Comparison of ENCODE assay signal across 1 cellular context in genomic region chr15:45118131-45118588, GRCh38.
TF ChIP-seq lines count a peak whose summit lies in the region.

No MANE protein-coding gene starts in this region.

TF ChIP-seq in GM12878, 131 proteins besides CTCF, POLR2A, EP300 and RAD21:
- TF ChIP-seq CREM (IDR thresholded peaks at IDR 0.05; ENCODE audit: low read depth): peak; percentile 55; the same call in 1 of the 2 replicates
- peak; percentile 34; the same call in 1 of the 2 replicates for TF ChIP-seq LARP7 (IDR thresholded peaks at IDR 0.05)
- peak; percentile 20; the same call in 1 of the 2 replicates for TF ChIP-seq RB1 (IDR thresholded peaks at IDR 0.05; ENCODE audit: borderline replicate concordance)
- no peak for TF ChIP-seq HDGF (IDR thresholded peaks at IDR 0.05)
- TF ChIP-seq BHLHE40 (IDR thresholded peaks at IDR 0.05; ENCODE audit: borderline replicate concordance in 1 of 2, low read depth in 2 of 2, low read length in 1 of 2): peak; percentile 17 to 28; a peak in 1 of 4 replicates
- TF ChIP-seq, protein P1, sequence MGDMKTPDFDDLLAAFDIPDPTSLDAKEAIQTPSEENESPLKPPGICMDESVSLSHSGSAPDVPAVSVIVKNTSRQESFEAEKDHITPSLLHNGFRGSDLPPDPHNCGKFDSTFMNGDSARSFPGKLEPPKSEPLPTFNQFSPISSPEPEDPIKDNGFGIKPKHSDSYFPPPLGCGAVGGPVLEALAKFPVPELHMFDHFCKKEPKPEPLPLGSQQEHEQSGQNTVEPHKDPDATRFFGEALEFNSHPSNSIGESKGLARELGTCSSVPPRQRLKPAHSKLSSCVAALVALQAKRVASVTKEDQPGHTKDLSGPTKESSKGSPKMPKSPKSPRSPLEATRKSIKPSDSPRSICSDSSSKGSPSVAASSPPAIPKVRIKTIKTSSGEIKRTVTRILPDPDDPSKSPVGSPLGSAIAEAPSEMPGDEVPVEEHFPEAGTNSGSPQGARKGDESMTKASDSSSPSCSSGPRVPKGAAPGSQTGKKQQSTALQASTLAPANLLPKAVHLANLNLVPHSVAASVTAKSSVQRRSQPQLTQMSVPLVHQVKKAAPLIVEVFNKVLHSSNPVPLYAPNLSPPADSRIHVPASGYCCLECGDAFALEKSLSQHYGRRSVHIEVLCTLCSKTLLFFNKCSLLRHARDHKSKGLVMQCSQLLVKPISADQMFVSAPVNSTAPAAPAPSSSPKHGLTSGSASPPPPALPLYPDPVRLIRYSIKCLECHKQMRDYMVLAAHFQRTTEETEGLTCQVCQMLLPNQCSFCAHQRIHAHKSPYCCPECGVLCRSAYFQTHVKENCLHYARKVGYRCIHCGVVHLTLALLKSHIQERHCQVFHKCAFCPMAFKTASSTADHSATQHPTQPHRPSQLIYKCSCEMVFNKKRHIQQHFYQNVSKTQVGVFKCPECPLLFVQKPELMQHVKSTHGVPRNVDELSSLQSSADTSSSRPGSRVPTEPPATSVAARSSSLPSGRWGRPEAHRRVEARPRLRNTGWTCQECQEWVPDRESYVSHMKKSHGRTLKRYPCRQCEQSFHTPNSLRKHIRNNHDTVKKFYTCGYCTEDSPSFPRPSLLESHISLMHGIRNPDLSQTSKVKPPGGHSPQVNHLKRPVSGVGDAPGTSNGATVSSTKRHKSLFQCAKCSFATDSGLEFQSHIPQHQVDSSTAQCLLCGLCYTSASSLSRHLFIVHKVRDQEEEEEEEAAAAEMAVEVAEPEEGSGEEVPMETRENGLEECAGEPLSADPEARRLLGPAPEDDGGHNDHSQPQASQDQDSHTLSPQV (IDR thresholded peaks at IDR 0.05): peak; percentile 74; the same call in 1 of the 2 replicates
- TF ChIP-seq MYC (IDR thresholded peaks at IDR 0.05; ENCODE audit: insufficient read depth, insufficient read length, insufficient replicate concordance, low read length, severe bottlenecking): no peak
- TF ChIP-seq, protein P2, sequence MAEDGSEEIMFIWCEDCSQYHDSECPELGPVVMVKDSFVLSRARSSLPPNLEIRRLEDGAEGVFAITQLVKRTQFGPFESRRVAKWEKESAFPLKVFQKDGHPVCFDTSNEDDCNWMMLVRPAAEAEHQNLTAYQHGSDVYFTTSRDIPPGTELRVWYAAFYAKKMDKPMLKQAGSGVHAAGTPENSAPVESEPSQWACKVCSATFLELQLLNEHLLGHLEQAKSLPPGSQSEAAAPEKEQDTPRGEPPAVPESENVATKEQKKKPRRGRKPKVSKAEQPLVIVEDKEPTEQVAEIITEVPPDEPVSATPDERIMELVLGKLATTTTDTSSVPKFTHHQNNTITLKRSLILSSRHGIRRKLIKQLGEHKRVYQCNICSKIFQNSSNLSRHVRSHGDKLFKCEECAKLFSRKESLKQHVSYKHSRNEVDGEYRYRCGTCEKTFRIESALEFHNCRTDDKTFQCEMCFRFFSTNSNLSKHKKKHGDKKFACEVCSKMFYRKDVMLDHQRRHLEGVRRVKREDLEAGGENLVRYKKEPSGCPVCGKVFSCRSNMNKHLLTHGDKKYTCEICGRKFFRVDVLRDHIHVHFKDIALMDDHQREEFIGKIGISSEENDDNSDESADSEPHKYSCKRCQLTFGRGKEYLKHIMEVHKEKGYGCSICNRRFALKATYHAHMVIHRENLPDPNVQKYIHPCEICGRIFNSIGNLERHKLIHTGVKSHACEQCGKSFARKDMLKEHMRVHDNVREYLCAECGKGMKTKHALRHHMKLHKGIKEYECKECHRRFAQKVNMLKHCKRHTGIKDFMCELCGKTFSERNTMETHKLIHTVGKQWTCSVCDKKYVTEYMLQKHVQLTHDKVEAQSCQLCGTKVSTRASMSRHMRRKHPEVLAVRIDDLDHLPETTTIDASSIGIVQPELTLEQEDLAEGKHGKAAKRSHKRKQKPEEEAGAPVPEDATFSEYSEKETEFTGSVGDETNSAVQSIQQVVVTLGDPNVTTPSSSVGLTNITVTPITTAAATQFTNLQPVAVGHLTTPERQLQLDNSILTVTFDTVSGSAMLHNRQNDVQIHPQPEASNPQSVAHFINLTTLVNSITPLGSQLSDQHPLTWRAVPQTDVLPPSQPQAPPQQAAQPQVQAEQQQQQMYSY (CRISPR knock-in tag; IDR thresholded peaks at IDR 0.05): no peak
- peak; percentile 75 for TF ChIP-seq YY1 (IDR thresholded peaks at IDR 0.05; ENCODE audit: low read depth, low read length)
- peak; percentile 50 for TF ChIP-seq PBX3 (IDR thresholded peaks at IDR 0.05; ENCODE audit: insufficient replicate concordance, low read depth, low read length)
- 0 out of 2 replicates have a peak, but pooled peaks have one; percentile 25 for TF ChIP-seq RELB (IDR thresholded peaks at IDR 0.05; ENCODE audit: low read depth)
- TF ChIP-seq KLF5 (IDR thresholded peaks at IDR 0.05; ENCODE audit: partially characterized antibody): peak; percentile 24
- TF ChIP-seq, protein P3, sequence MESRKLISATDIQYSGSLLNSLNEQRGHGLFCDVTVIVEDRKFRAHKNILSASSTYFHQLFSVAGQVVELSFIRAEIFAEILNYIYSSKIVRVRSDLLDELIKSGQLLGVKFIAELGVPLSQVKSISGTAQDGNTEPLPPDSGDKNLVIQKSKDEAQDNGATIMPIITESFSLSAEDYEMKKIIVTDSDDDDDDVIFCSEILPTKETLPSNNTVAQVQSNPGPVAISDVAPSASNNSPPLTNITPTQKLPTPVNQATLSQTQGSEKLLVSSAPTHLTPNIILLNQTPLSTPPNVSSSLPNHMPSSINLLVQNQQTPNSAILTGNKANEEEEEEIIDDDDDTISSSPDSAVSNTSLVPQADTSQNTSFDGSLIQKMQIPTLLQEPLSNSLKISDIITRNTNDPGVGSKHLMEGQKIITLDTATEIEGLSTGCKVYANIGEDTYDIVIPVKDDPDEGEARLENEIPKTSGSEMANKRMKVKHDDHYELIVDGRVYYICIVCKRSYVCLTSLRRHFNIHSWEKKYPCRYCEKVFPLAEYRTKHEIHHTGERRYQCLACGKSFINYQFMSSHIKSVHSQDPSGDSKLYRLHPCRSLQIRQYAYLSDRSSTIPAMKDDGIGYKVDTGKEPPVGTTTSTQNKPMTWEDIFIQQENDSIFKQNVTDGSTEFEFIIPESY (IDR thresholded peaks at IDR 0.05): no peak
- no peak for TF ChIP-seq ZBED1 (IDR thresholded peaks at IDR 0.05; ENCODE audit: borderline replicate concordance)
- TF ChIP-seq CREB1 (IDR thresholded peaks at IDR 0.05; ENCODE audit: low read depth): 0 out of 2 replicates have a peak, but pooled peaks have one; percentile 35
- 0 out of 2 replicates have a peak, but pooled peaks have one; percentile 34 for TF ChIP-seq RCOR1 (conservative IDR thresholded peaks at IDR 0.05; ENCODE audit: low read depth, low read length)
- TF ChIP-seq SIX5 (IDR thresholded peaks at IDR 0.05; ENCODE audit: low read depth, low read length, severe bottlenecking): no peak
- peak; percentile 81 for TF ChIP-seq SMC3 (IDR thresholded peaks at IDR 0.05; ENCODE audit: borderline replicate concordance, low read length)
- TF ChIP-seq WRNIP1 (IDR thresholded peaks at IDR 0.05; ENCODE audit: borderline replicate concordance, low read depth, low read length): peak; percentile 92
- peak in 1 of 2 experiments; percentile 42; a peak in 2 of 3 replicates for TF ChIP-seq EGR1 (IDR thresholded peaks at IDR 0.05; ENCODE audit: borderline replicate concordance in 1 of 2, low read depth in 2 of 2, low read length in 2 of 2)
- peak; percentile 83; the same call in 1 of the 2 replicates for TF ChIP-seq SMARCA5 (IDR thresholded peaks at IDR 0.05)
- peak; percentile 67; the same call in 1 of the 2 replicates for TF ChIP-seq IRF4 (IDR thresholded peaks at IDR 0.05; ENCODE audit: low read depth, low read length)
- TF ChIP-seq FOXM1 (IDR thresholded peaks at IDR 0.05; ENCODE audit: low read depth, low read length): peak; percentile 50; the same call in 1 of the 2 replicates
- TF ChIP-seq SRF (IDR thresholded peaks at IDR 0.05; ENCODE audit: low read depth in 2 of 2, low read length in 2 of 2): 0 out of 4 replicates have a peak, but pooled peaks of 1 of the 2 experiments have one; percentile 24
- TF ChIP-seq KDM1A (IDR thresholded peaks at IDR 0.05; ENCODE audit: borderline replicate concordance): no peak
- no peak; the same call in 1 of the 2 replicates for TF ChIP-seq IKZF1 (conservative IDR thresholded peaks at IDR 0.05)
- peak; percentile 16 for TF ChIP-seq SP1 (IDR thresholded peaks at IDR 0.05; ENCODE audit: low read depth, low read length)
- no peak for TF ChIP-seq SUZ12 (IDR thresholded peaks at IDR 0.05; ENCODE audit: unreplicated experiment)
- TF ChIP-seq PKNOX1 (IDR thresholded peaks at IDR 0.05): peak; percentile 81
- no peak for TF ChIP-seq NRF1 (conservative IDR thresholded peaks at IDR 0.05; ENCODE audit: low read depth, low read length)
- TF ChIP-seq POU2F2 (IDR thresholded peaks at IDR 0.05; ENCODE audit: borderline replicate concordance, low read depth, low read length): peak; percentile 48; the same call in 1 of the 3 replicates
